2 cellular contexts compared by ENCODE assay signal in the genomic region with DNA sequence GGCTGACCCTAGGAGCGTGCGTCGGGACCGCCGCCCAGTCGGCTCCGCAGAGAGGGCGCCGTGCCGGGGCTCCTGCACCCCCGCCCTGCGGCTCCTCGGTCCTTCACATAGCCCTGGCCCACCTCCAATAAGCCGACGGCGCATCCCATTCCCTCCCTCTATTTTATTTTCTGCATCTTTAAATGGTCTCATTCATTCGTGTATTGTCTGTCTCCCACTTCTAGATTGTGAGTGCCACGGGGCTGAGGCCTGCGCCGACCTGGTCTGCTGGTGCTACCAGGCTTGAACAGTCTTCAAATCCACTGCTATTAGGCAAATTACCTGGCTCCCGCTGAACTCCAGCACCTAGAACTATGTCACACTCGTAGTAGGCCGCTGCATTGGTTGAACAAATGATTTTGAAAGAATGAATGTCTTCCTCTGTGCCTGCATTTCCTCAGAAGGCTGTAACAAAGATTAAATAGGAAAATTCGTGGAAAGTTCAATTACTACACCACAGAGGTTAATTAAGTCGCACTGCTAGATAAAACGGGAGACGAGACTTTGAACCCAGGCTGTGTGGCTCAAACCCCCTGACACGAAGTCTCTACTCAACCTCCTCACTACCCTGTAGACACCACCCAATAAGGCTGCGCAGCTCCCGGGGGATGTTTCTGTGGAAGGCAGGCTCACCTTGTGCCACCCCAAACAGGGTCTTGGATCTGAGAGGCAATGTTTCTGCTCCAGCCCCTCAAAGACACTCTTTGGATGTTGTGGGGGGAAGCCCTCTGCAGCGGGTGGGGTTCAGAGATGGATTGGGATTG.
TF ChIP-seq lines count a peak whose summit lies in the region.

No MANE protein-coding gene starts in this region.

TF ChIP-seq in SK-N-SH, 30 proteins besides CTCF, POLR2A, EP300 and RAD21 (continued from another document):
- TF ChIP-seq, protein P1, sequence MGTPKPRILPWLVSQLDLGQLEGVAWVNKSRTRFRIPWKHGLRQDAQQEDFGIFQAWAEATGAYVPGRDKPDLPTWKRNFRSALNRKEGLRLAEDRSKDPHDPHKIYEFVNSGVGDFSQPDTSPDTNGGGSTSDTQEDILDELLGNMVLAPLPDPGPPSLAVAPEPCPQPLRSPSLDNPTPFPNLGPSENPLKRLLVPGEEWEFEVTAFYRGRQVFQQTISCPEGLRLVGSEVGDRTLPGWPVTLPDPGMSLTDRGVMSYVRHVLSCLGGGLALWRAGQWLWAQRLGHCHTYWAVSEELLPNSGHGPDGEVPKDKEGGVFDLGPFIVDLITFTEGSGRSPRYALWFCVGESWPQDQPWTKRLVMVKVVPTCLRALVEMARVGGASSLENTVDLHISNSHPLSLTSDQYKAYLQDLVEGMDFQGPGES (IDR thresholded peaks at IDR 0.05; ENCODE audit: low read depth, low read length): no peak
- TF ChIP-seq TEAD4 (IDR thresholded peaks at IDR 0.05; ENCODE audit: borderline replicate concordance, insufficient read depth): no peak
- TF ChIP-seq RXRA (IDR thresholded peaks at IDR 0.05; ENCODE audit: borderline replicate concordance, low read depth): no peak
- TF ChIP-seq, protein P2, sequence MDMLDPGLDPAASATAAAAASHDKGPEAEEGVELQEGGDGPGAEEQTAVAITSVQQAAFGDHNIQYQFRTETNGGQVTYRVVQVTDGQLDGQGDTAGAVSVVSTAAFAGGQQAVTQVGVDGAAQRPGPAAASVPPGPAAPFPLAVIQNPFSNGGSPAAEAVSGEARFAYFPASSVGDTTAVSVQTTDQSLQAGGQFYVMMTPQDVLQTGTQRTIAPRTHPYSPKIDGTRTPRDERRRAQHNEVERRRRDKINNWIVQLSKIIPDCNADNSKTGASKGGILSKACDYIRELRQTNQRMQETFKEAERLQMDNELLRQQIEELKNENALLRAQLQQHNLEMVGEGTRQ (IDR thresholded peaks at IDR 0.05; ENCODE audit: borderline replicate concordance, low read depth, low read length): no peak
- TF ChIP-seq SIN3A (IDR thresholded peaks at IDR 0.05; ENCODE audit: borderline replicate concordance, low read depth, low read length): no peak
- TF ChIP-seq FOSL2 (IDR thresholded peaks at IDR 0.05; ENCODE audit: borderline replicate concordance, low read depth): no peak
- no peak for TF ChIP-seq SMC3 (IDR thresholded peaks at IDR 0.05; ENCODE audit: low read depth, low read length)
- TF ChIP-seq, protein P3, sequence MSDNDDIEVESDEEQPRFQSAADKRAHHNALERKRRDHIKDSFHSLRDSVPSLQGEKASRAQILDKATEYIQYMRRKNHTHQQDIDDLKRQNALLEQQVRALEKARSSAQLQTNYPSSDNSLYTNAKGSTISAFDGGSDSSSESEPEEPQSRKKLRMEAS (IDR thresholded peaks at IDR 0.05; ENCODE audit: low read depth): no peak
- TF ChIP-seq, protein P4, sequence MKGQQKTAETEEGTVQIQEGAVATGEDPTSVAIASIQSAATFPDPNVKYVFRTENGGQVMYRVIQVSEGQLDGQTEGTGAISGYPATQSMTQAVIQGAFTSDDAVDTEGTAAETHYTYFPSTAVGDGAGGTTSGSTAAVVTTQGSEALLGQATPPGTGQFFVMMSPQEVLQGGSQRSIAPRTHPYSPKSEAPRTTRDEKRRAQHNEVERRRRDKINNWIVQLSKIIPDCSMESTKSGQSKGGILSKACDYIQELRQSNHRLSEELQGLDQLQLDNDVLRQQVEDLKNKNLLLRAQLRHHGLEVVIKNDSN (IDR thresholded peaks at IDR 0.05; ENCODE audit: borderline replicate concordance, low read depth): no peak
TF ChIP-seq in SK-N-SH: peak in this region for 0.

TF ChIP-seq in SK-N-SH treated with all-trans-retinoic acid at 6 μM for 48 hours, 23 proteins besides CTCF, POLR2A, EP300 and RAD21 (continued from another document):
- TF ChIP-seq, protein P5, sequence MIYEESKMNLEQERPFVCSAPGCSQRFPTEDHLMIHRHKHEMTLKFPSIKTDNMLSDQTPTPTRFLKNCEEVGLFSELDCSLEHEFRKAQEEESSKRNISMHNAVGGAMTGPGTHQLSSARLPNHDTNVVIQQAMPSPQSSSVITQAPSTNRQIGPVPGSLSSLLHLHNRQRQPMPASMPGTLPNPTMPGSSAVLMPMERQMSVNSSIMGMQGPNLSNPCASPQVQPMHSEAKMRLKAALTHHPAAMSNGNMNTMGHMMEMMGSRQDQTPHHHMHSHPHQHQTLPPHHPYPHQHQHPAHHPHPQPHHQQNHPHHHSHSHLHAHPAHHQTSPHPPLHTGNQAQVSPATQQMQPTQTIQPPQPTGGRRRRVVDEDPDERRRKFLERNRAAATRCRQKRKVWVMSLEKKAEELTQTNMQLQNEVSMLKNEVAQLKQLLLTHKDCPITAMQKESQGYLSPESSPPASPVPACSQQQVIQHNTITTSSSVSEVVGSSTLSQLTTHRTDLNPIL (CRISPR knock-in tag; IDR thresholded peaks at IDR 0.05; ENCODE audit: low read depth): no peak
- TF ChIP-seq BACH2 (CRISPR knock-in tag; IDR thresholded peaks at IDR 0.05; ENCODE audit: borderline replicate concordance) (no peak), ZFP30 (CRISPR knock-in tag; IDR thresholded peaks at IDR 0.05) (no peak), SNAI2 (CRISPR knock-in tag; IDR thresholded peaks at IDR 0.05) (no peak), RARB (CRISPR knock-in tag; IDR thresholded peaks at IDR 0.05) (no peak), ARNTL (CRISPR knock-in tag; IDR thresholded peaks at IDR 0.05; ENCODE audit: borderline replicate concordance, low read depth) (no peak), CSDC2 (CRISPR knock-in tag; IDR thresholded peaks at IDR 0.05) (no peak)
